36 cellular contexts compared by ENCODE assay signal in genomic region chr4:99011910-99012309, GRCh38.
"Had no signal": no experiment of that assay in that cellular context is flagged by ENCODE, and none has a peak within 500 bp of the region (broad histone marks: within the 10 kb centered on the region; RNA-seq: fewer than 3 reads in every experiment).

No MANE protein-coding gene starts in this region.

- H3K4me3 ChIP-seq: adrenal gland, body of pancreas, breast epithelium had no signal

- H3K27ac ChIP-seq: adrenal gland, body of pancreas, brain microvascular endothelial cell, breast epithelium, VCaP had no signal

- DNase-seq: activated B cell treated with CpG ODN at 0.5 μM for 24 hours; activated CD4-positive, alpha-beta memory T cell treated with anti-CD3 and anti-CD28 coated beads for 36 hours; activated CD4-positive, alpha-beta T cell treated with anti-CD3 and anti-CD28 coated beads for 4 hours; activated CD4-positive, alpha-beta T cell treated with anti-CD3 and anti-CD28 coated beads, Interleukin-2, amount 10 ng/mL, durations not matched to agents 24 days and 14 days; activated CD4-positive, alpha-beta T cell treated with anti-CD3 and anti-CD28 coated beads, Interleukin-2, amount 50 U/mL, for 1 hour; activated CD4-positive, alpha-beta T cell treated with anti-CD3 and anti-CD28 coated beads, Interleukin-2, amount 50 U/mL, for 4 hours; activated CD4-positive, CD25-positive, alpha-beta regulatory T cell treated with anti-CD3 and anti-CD28 coated beads, Interleukin-2, amount 50 U/mL, for 72 hours; activated CD8-positive, alpha-beta memory T cell treated with anti-CD3 and anti-CD28 coated beads, Interleukin-2, amount 50 U/mL, for 4 hours; activated CD8-positive, alpha-beta T cell treated with anti-CD3 and anti-CD28 coated beads for 36 hours; activated effector memory CD4-positive, alpha-beta T cell treated with anti-CD3 and anti-CD28 coated beads, Interleukin-2, amount 50 U/mL, for 16 hours; activated gamma-delta T cell treated with Interleukin-2 at 50 U/mL for 16 hours; activated naive CD4-positive, alpha-beta T cell; activated naive CD4-positive, alpha-beta T cell treated with anti-CD3 and anti-CD28 coated beads for 36 hours; activated naive CD8-positive, alpha-beta T cell treated with anti-CD3 and anti-CD28 coated beads for 36 hours; activated T-cell treated with anti-CD3 and anti-CD28 coated beads for 4 hours; activated T-cell treated with anti-CD3 and anti-CD28 coated beads, Interleukin-2, amount 50 U/mL, for 1 hour; activated T-cell treated with anti-CD3 and anti-CD28 coated beads, Interleukin-2, amount 50 U/mL, for 4 hours; activated T-cell treated with anti-CD3 and anti-CD28 coated beads, Interleukin-2, amount 50 U/mL, for 72 hours; adrenal gland; amniotic stem cell; aorta; body of pancreas; brain microvascular endothelial cell; central memory CD4-positive, alpha-beta T cell; T-helper 1 cell; T-helper 2 cell; T-helper 9 cell had no signal

- H3K9me3 ChIP-seq: adrenal gland, body of pancreas, breast epithelium had no signal

- H3K4me3 Mint-ChIP-seq: activated B cell treated with CpG ODN at 0.5 μM for 24 hours; activated CD4-positive, alpha-beta memory T cell treated with anti-CD3 and anti-CD28 coated beads for 36 hours; activated CD4-positive, alpha-beta T cell treated with anti-CD3 and anti-CD28 coated beads, Interleukin-2, amount 10 ng/mL, durations not matched to agents 24 days and 14 days; activated CD8-positive, alpha-beta T cell treated with anti-CD3 and anti-CD28 coated beads for 36 hours; activated naive CD4-positive, alpha-beta T cell treated with anti-CD3 and anti-CD28 coated beads for 36 hours; activated naive CD8-positive, alpha-beta T cell treated with anti-CD3 and anti-CD28 coated beads for 36 hours; activated T-cell treated with anti-CD3 and anti-CD28 coated beads, Interleukin-2, amount 50 U/mL, for 4 hours; activated T-cell treated with anti-CD3 and anti-CD28 coated beads, Interleukin-2, amount 50 U/mL, for 72 hours; activated T-helper 1 cell treated with anti-CD3 and anti-CD28 coated beads, Interleukin-12 subunit alpha, Interleukin-12 subunit beta, Interleukin-2, Interleukin-4 antibody, amounts not matched to agents 30 ng/mL and 10 ng/mL and 1 ng/mL, durations not matched to agents 14 hours and 24 hours and 36 hours; activated T-helper 17 cell treated with anti-CD3 and anti-CD28 coated beads, Interleukin-2, amount 50 U/mL, for 72 hours; T-helper 1 cell treated with Interleukin-12 subunit alpha and Interleukin-12 subunit beta and Interleukin-4 antibody, amounts not matched to agents 30 μg/mL and 1 μg/mL, for 36 hours; T-helper 2 cell treated with Interferon-gamma antibody and Interleukin-4, amounts not matched to agents 5 μg/mL and 100 μg/mL, for 36 hours had no signal

- H3K36me3 ChIP-seq: adrenal gland, brain microvascular endothelial cell, breast epithelium had no signal

- H3K4me1 ChIP-seq: adrenal gland, breast epithelium had no signal

- H3K27me3 ChIP-seq: adrenal gland, body of pancreas, brain microvascular endothelial cell, breast epithelium had no signal

- H3K27ac Mint-ChIP-seq: activated B cell treated with CpG ODN at 0.5 μM for 24 hours; activated CD4-positive, alpha-beta memory T cell treated with anti-CD3 and anti-CD28 coated beads for 36 hours; activated CD4-positive, alpha-beta T cell treated with anti-CD3 and anti-CD28 coated beads, Interleukin-2, amount 10 ng/mL, durations not matched to agents 24 days and 14 days; activated CD8-positive, alpha-beta T cell treated with anti-CD3 and anti-CD28 coated beads for 36 hours; activated naive CD4-positive, alpha-beta T cell treated with anti-CD3 and anti-CD28 coated beads for 36 hours; activated naive CD4-positive, alpha-beta T cell treated with anti-CD3 and anti-CD28 coated beads, Interleukin-2, amount 50 U/mL, for 72 hours; activated naive CD8-positive, alpha-beta T cell treated with anti-CD3 and anti-CD28 coated beads for 36 hours; activated T-cell treated with anti-CD3 and anti-CD28 coated beads, Interleukin-2, amount 50 U/mL, for 72 hours; activated T-helper 1 cell treated with anti-CD3 and anti-CD28 coated beads, Interleukin-12 subunit alpha, Interleukin-12 subunit beta, Interleukin-2, Interleukin-4 antibody, amounts not matched to agents 30 ng/mL and 10 ng/mL and 1 ng/mL, durations not matched to agents 14 hours and 24 hours and 36 hours; activated T-helper 17 cell treated with anti-CD3 and anti-CD28 coated beads, Interleukin-2, amount 50 U/mL, for 72 hours; T-helper 1 cell treated with Interleukin-12 subunit alpha and Interleukin-12 subunit beta and Interleukin-4 antibody, amounts not matched to agents 30 μg/mL and 1 μg/mL, for 36 hours; T-helper 2 cell treated with Interferon-gamma antibody and Interleukin-4, amounts not matched to agents 5 μg/mL and 100 μg/mL, for 36 hours had no signal

- ATAC-seq: activated CD8-positive, alpha-beta T cell treated with anti-CD3 and anti-CD28 coated beads for 36 hours; activated naive CD4-positive, alpha-beta T cell treated with anti-CD3 and anti-CD28 coated beads, Interleukin-2, amount 50 U/mL, for 72 hours; activated T-cell treated with anti-CD3 and anti-CD28 coated beads, Interleukin-2, amount 50 U/mL, for 4 hours; activated T-cell treated with anti-CD3 and anti-CD28 coated beads, Interleukin-2, amount 50 U/mL, for 72 hours; activated T-helper 17 cell treated with anti-CD3 and anti-CD28 coated beads, Interleukin-2, amount 50 U/mL, for 72 hours; body of pancreas had no signal

- FAIRE-seq: astrocyte, TTC549 had no signal

- H3K27me3 Mint-ChIP-seq: activated B cell treated with CpG ODN at 0.5 μM for 24 hours; activated CD4-positive, alpha-beta memory T cell treated with anti-CD3 and anti-CD28 coated beads for 36 hours; activated CD4-positive, alpha-beta T cell treated with anti-CD3 and anti-CD28 coated beads, Interleukin-2, amount 10 ng/mL, durations not matched to agents 24 days and 14 days; activated CD8-positive, alpha-beta T cell treated with anti-CD3 and anti-CD28 coated beads for 36 hours; activated naive CD8-positive, alpha-beta T cell treated with anti-CD3 and anti-CD28 coated beads for 36 hours; activated T-helper 17 cell treated with anti-CD3 and anti-CD28 coated beads, Interleukin-2, amount 50 U/mL, for 72 hours had no signal
